In the genomic region with DNA sequence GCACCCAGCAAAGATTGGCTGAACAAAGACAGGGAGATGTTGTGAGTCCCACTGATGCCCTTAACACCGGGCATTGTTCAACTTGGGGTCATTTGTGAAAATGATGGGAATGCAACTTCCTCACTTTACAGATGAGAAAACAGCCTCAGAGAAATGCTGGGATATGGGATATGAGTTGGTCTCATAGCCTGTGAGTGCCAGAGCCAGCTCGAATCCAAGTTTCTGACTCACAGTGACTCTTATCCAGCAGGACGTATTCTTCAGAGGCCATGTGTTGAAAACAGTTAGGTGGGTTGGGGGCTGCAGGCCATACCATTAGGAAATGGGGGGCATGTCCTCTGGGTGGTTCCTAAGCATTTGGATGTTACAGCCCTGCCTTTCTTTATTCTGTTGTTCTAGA, we compare ENCODE assay signal across 1 cellular context.
TF ChIP-seq lines count a peak whose summit lies in the region.

No MANE protein-coding gene starts in this region.

TF ChIP-seq in WTC11, 78 proteins besides CTCF, POLR2A, EP300 and RAD21 (continued from another document):
- no peak for TF ChIP-seq SMAD4 (CRISPR knock-in tag; IDR thresholded peaks at IDR 0.05)
- TF ChIP-seq SMAD3 (CRISPR knock-in tag; IDR thresholded peaks at IDR 0.05; ENCODE audit: borderline replicate concordance), result no peak
- no peak for TF ChIP-seq GTF2I (CRISPR knock-in tag; conservative IDR thresholded peaks at IDR 0.05)
- TF ChIP-seq, protein P1, sequence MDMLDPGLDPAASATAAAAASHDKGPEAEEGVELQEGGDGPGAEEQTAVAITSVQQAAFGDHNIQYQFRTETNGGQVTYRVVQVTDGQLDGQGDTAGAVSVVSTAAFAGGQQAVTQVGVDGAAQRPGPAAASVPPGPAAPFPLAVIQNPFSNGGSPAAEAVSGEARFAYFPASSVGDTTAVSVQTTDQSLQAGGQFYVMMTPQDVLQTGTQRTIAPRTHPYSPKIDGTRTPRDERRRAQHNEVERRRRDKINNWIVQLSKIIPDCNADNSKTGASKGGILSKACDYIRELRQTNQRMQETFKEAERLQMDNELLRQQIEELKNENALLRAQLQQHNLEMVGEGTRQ (CRISPR knock-in tag; IDR thresholded peaks at IDR 0.05), result no peak
- TF ChIP-seq TEAD4 (CRISPR knock-in tag; IDR thresholded peaks at IDR 0.05), result no peak
- TF ChIP-seq EMX1 (CRISPR knock-in tag; IDR thresholded peaks at IDR 0.05), result no peak
- no peak for TF ChIP-seq ZNF281 (CRISPR knock-in tag; IDR thresholded peaks at IDR 0.05)
- no peak for TF ChIP-seq NR3C1 (CRISPR knock-in tag; conservative IDR thresholded peaks at IDR 0.05; ENCODE audit: low read depth)
